Comparison of ENCODE assay signal across 28 cellular contexts in the genomic region with DNA sequence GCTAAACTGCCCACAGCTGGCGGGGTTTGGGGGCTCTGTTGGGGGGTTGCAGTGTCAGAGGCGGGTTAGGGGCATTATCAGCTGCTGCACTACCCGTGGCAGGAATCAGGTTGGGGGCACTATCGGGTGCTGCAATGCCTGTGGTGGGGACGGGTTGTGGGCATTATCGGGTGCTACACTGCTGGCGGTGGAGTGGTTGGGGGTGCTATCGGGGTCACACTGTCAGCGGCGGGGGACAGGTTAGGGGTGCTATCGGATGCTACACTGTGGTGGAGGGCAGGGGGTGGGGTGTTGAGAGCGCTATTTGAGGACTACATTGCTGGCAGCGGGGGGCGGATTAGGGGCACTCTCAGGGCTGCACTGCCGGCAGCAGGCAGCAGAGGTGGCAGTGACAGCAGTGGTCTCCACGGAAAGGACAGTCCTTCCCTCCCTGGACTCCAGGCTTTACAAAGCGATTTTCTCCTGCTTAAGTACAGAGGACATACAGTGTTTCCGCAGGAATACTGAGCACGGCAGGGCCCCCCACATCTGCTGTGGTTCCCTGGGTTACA.
"Had no signal": no experiment of that assay in that cellular context is flagged by ENCODE, and none has a peak within 500 bp of the region (broad histone marks: within the 10 kb centered on the region; RNA-seq: fewer than 3 reads in every experiment).

No MANE protein-coding gene starts in this region.

- H3K4me1 Mint-ChIP-seq: immature natural killer cell; neural crest cell; stimulated activated naive CD8-positive, alpha-beta T cell treated with anti-CD3 and anti-CD28 coated beads, Interleukin-15, amount 100 ng/mL, for 72 hours had no signal

- H3K27me3 ChIP-seq: right atrium auricular region, transverse colon, vagina had no signal

- H3K4me3 ChIP-seq: esophagus squamous epithelium, lower lobe of right lung, prostate gland, right atrium auricular region, smooth muscle cell, suprapubic skin, transverse colon, upper lobe of right lung, vagina had no signal

- H3K4me2 ChIP-seq: smooth muscle cell had no signal

- H3K9me3 Mint-ChIP-seq: effector memory CD8-positive, alpha-beta T cell; immature natural killer cell; naive thymus-derived CD8-positive, alpha-beta T cell; neural crest cell; stimulated activated naive CD8-positive, alpha-beta T cell treated with anti-CD3 and anti-CD28 coated beads, Interleukin-15, amount 100 ng/mL, for 72 hours had no signal

- H3K36me3 Mint-ChIP-seq: immature natural killer cell; naive thymus-derived CD8-positive, alpha-beta T cell had no signal

- H3K27ac Mint-ChIP-seq: effector memory CD8-positive, alpha-beta T cell; immature natural killer cell; naive thymus-derived CD8-positive, alpha-beta T cell; stimulated activated naive CD8-positive, alpha-beta T cell treated with anti-CD3 and anti-CD28 coated beads, Interleukin-15, amount 100 ng/mL, for 72 hours had no signal

- H3K4me1 ChIP-seq: esophagus squamous epithelium, lower lobe of right lung, prostate gland, right atrium auricular region, suprapubic skin, transverse colon, upper lobe of right lung, vagina had no signal

- H3K36me3 ChIP-seq: esophagus squamous epithelium, lower lobe of right lung, prostate gland, right atrium auricular region, suprapubic skin, transverse colon, upper lobe of right lung, vagina had no signal

- H3K4me3 Mint-ChIP-seq: effector memory CD8-positive, alpha-beta T cell; immature natural killer cell; naive thymus-derived CD8-positive, alpha-beta T cell; neural crest cell; stimulated activated naive CD8-positive, alpha-beta T cell treated with anti-CD3 and anti-CD28 coated beads, Interleukin-15, amount 100 ng/mL, for 72 hours had no signal

- FAIRE-seq: endometrium, frontal cortex had no signal

- H3K27ac ChIP-seq: esophagus squamous epithelium, lower lobe of right lung, prostate gland, right atrium auricular region, suprapubic skin, transverse colon, upper lobe of right lung, vagina had no signal

- DNase-seq: cortex of kidney; effector memory CD8-positive, alpha-beta T cell; erythroblast; esophagus squamous epithelium; hypothalamus; immature natural killer cell; islet precursor cell; left ventricle myocardium superior; lower lobe of right lung; naive thymus-derived CD8-positive, alpha-beta T cell; nucleus accumbens; stimulated activated CD4-positive, alpha-beta T cell treated with anti-CD3 and anti-CD28 coated beads, Interleukin-12 subunit alpha, Interleukin-12 subunit beta, amount 100 ng/mL, for 4 hours; stimulated activated CD4-positive, alpha-beta T cell treated with anti-CD3 and anti-CD28 coated beads, Interleukin-1b, Interleukin-23, amount 100 ng/mL, for 48 hours; stimulated activated CD4-positive, alpha-beta T cell treated with anti-CD3 and anti-CD28 coated beads, Interleukin-4, amount 100 ng/mL, for 1 hour; stimulated activated CD8-positive, alpha-beta memory T cell treated with anti-CD3 and anti-CD28 coated beads, Interleukin-4, amount 100 ng/mL, for 48 hours; stimulated activated naive CD4-positive, alpha-beta T cell; stimulated activated naive CD8-positive, alpha-beta T cell treated with anti-CD3 and anti-CD28 coated beads, Interleukin-15, amount 100 ng/mL, for 72 hours; transverse colon; upper lobe of right lung had no signal

- H3K9me3 ChIP-seq: esophagus squamous epithelium, lower lobe of right lung, prostate gland, right atrium auricular region, suprapubic skin, transverse colon, upper lobe of right lung, vagina had no signal

- ATAC-seq: effector memory CD8-positive, alpha-beta T cell; left ventricle myocardium superior; naive thymus-derived CD8-positive, alpha-beta T cell; sciatic nerve; stimulated activated naive CD8-positive, alpha-beta T cell treated with anti-CD3 and anti-CD28 coated beads, Interleukin-15, amount 100 ng/mL, for 72 hours; upper lobe of right lung had no signal
